Comparison of ENCODE assay signal across 16 cellular contexts in genomic region chr2:797556-797955, GRCh38.
DNase-seq lines count a peak whose midpoint lies in the region; ATAC-seq, FAIRE-seq and TF ChIP-seq lines count a peak whose summit lies in the region.
"Had no signal": no experiment of that assay in that cellular context is flagged by ENCODE, and none has a peak within 500 bp of the region (broad histone marks: within the 10 kb centered on the region; RNA-seq: fewer than 3 reads in every experiment).

No MANE protein-coding gene starts in this region.

- no peak for ATAC-seq in HG02763 (IDR thresholded peaks at IDR 0.05; ENCODE audit: unreplicated experiment)

- H3K4me1 ChIP-seq in H9 (ENCODE audit: insufficient read depth, low read length) (no peaks in the 10 kb centered on the region), H1 (replicated peaks in 1 of 4; ENCODE audit: control insufficient read depth in 3 of 4, insufficient read depth in 4 of 4, low read length in 3 of 4) (peaks cover 0 to 3% (median 0%) of the 10 kb centered on the region in 4 experiments; a peak in 1 of 7 replicates), neural progenitor cell (no peaks in the 10 kb centered on the region)
- H3K4me1 ChIP-seq: BLaER1 had no signal

- H2AK5ac ChIP-seq in H9 (ENCODE audit: insufficient read length, low read length) (no peak overlapping the region), H1 (ENCODE audit: low read depth, low read length) (no peak overlapping the region)

- no peaks in the 10 kb centered on the region for H3K79me2 ChIP-seq in H9 (ENCODE audit: insufficient read depth, low read length)
- H3K79me2 ChIP-seq in H1 (ENCODE audit: control insufficient read depth in 1 of 2, insufficient read depth in 2 of 2, low read length in 2 of 2) = no peaks in the 10 kb centered on the region
- no peaks in the 10 kb centered on the region for H3K79me2 ChIP-seq in neural progenitor cell (ENCODE audit: low read depth)

- H2BK120ac ChIP-seq in H9 (ENCODE audit: low read depth, low read length, poor library complexity, severe bottlenecking) (no peak overlapping the region), H1 (replicated peaks; ENCODE audit: low read depth, low read length) (no peak overlapping the region)

- H3K4ac ChIP-seq in H9 (ENCODE audit: low read depth, low read length) = no peak overlapping the region
- H3K4ac ChIP-seq in H1 (replicated peaks; ENCODE audit: insufficient read length, low read depth, low read length) = no peak overlapping the region

- no peak for TF ChIP-seq RAD21 in H1 (IDR thresholded peaks at IDR 0.05 in 1 of 2, conservative IDR thresholded peaks at IDR 0.05 in 1 of 2; ENCODE audit: low read depth in 2 of 2, low read length in 2 of 2)

- no peak overlapping the region for H3K27ac ChIP-seq in H9 (ENCODE audit: insufficient read length, low read depth, low read length)
- no peak overlapping the region for H3K27ac ChIP-seq in H1 (ENCODE audit: low read depth, low read length)
- H3K27ac ChIP-seq in neural progenitor cell = no peak overlapping the region
- H3K27ac ChIP-seq: 22Rv1, BLaER1 had no signal

- H3K18ac ChIP-seq in H9 (ENCODE audit: insufficient read length, low read depth, low read length) (no peak overlapping the region), H1 (ENCODE audit: extremely low read depth, low read length) (0 out of 2 replicates have a peak overlapping the region, but pooled peaks have one; percentile 63)

- H2BK12ac ChIP-seq in H9 (ENCODE audit: insufficient read length, low read depth, low read length) = no peak overlapping the region
- H2BK12ac ChIP-seq in H1 (ENCODE audit: low read depth, low read length) = no peak overlapping the region

- POLR2A ChIA-PET in H1 (lab: Charles Lee; ENCODE audit: partially characterized antibody) = no interaction called here

- H3K27me3 ChIP-seq in H9 (ENCODE audit: insufficient read depth, low read length) (no peaks in the 10 kb centered on the region), H1 (replicated peaks in 1 of 4; ENCODE audit: control insufficient read depth in 3 of 4, extremely low read depth in 1 of 4, insufficient read depth in 3 of 4, low read length in 3 of 4) (no peaks in the 10 kb centered on the region), neural progenitor cell (no peaks in the 10 kb centered on the region)
- H3K27me3 ChIP-seq: BLaER1 had no signal

- H2BK15ac ChIP-seq in H9 (ENCODE audit: low read depth, low read length) (no peak overlapping the region), H1 (ENCODE audit: low read length) (0 out of 2 replicates have a peak overlapping the region, but pooled peaks have one; percentile 46)

- H3K79me1 ChIP-seq in H9 (ENCODE audit: insufficient read depth, low read depth, low read length, poor library complexity, severe bottlenecking) (no peaks in the 10 kb centered on the region), H1 (ENCODE audit: low read depth, low read length) (no peaks in the 10 kb centered on the region)

- H2BK5ac ChIP-seq in H9 (ENCODE audit: insufficient read length, low read length) = no peak overlapping the region
- 0 out of 2 replicates have a peak overlapping the region, but pooled peaks have one; percentile 1 for H2BK5ac ChIP-seq in H1 (ENCODE audit: low read depth, low read length)

- H2AFZ ChIP-seq in H9 (ENCODE audit: low read length) = no peak overlapping the region
- H2AFZ ChIP-seq in H1 (ENCODE audit: low read length) = peak overlapping the region; percentile 63; the same call in 1 of the 2 replicates
- no peak overlapping the region for H2AFZ ChIP-seq in neural progenitor cell (replicated peaks)

- no peak overlapping the region for H4K8ac ChIP-seq in H9 (replicated peaks; ENCODE audit: insufficient read length, low read depth, low read length)
- no peak overlapping the region for H4K8ac ChIP-seq in H1 (ENCODE audit: extremely low read depth, insufficient read depth, low read length)

- H3K27me3 Mint-ChIP-seq in activated CD4-positive, alpha-beta T cell treated with anti-CD3 and anti-CD28 coated beads, Interleukin-2, amount 10 ng/mL, durations not matched to agents 24 days and 14 days = no peaks in the 10 kb centered on the region
- H3K27me3 Mint-ChIP-seq in H9 (ENCODE audit: low read depth) (peaks cover 3% of the 10 kb centered on the region; the same call in 1 of the 2 replicates), neural progenitor cell (ENCODE audit: insufficient read depth, low read depth) (peaks cover 5% of the 10 kb centered on the region)

- H3K36me3 ChIP-seq in H1 (ENCODE audit: control insufficient read depth in 2 of 4, insufficient read depth in 4 of 4, low read length in 3 of 4) (no peaks in the 10 kb centered on the region), neural progenitor cell (no peaks in the 10 kb centered on the region)
- H3K36me3 ChIP-seq: BLaER1 had no signal

- TF ChIP-seq POLR2A in H1 (IDR thresholded peaks at IDR 0.05; ENCODE audit: control extremely low read depth in 1 of 2, low read depth in 2 of 2, low read length in 2 of 2) = no peak

- H4K5ac ChIP-seq in H9 (ENCODE audit: insufficient read length, low read depth, low read length) (no peak overlapping the region), H1 (ENCODE audit: insufficient read length, low read depth, low read length) (no peak overlapping the region)

- H3K4me3 Mint-ChIP-seq in activated CD4-positive, alpha-beta T cell treated with anti-CD3 and anti-CD28 coated beads, Interleukin-2, amount 10 ng/mL, durations not matched to agents 24 days and 14 days = no peak overlapping the region
- H3K4me3 Mint-ChIP-seq in H9 (no peak overlapping the region), neural progenitor cell (no peak overlapping the region)
- H3K4me3 Mint-ChIP-seq: CD8-positive, alpha-beta memory T cell had no signal

- CTCF ChIA-PET in H1 (lab: Charles Lee; ENCODE audit: partially characterized antibody) = interaction anchor here (1.1 kb wide), 1 partner anchor 82 kb away, joined by 5 read pairs; no protein-coding TSS in a partner anchor

- no peak for FAIRE-seq in H1 (lab: Jason Lieb, UNC)
- FAIRE-seq: H54 had no signal

- H3K9me3 Mint-ChIP-seq in activated CD4-positive, alpha-beta T cell treated with anti-CD3 and anti-CD28 coated beads, Interleukin-2, amount 10 ng/mL, durations not matched to agents 24 days and 14 days = no peaks in the 10 kb centered on the region
- H3K9me3 Mint-ChIP-seq in H9 (no peaks in the 10 kb centered on the region), neural progenitor cell (no peaks in the 10 kb centered on the region)
- H3K9me3 Mint-ChIP-seq: CD8-positive, alpha-beta memory T cell had no signal

- no peaks in the 10 kb centered on the region for H3F3A ChIP-seq in neural progenitor cell (ENCODE audit: low read depth)

- H3K36me3 Mint-ChIP-seq in activated CD4-positive, alpha-beta T cell treated with anti-CD3 and anti-CD28 coated beads, Interleukin-2, amount 10 ng/mL, durations not matched to agents 24 days and 14 days (ENCODE audit: low read depth) = no peaks in the 10 kb centered on the region
- H3K36me3 Mint-ChIP-seq in H9 (ENCODE audit: insufficient read depth in 1 of 3, low read depth in 3 of 3) = no peaks in the 10 kb centered on the region
- no peaks in the 10 kb centered on the region for H3K36me3 Mint-ChIP-seq in neural progenitor cell
- H3K36me3 Mint-ChIP-seq: CD8-positive, alpha-beta memory T cell had no signal

- H3K9me3 ChIP-seq in H9 (ENCODE audit: control insufficient read depth, low read depth, low read length) = no peaks in the 10 kb centered on the region
- peaks cover 0 to 2% of the 10 kb centered on the region in 2 experiments; a peak in 1 of 4 replicates for H3K9me3 ChIP-seq in H1 (ENCODE audit: insufficient read depth in 2 of 2, low read depth in 1 of 2, low read length in 1 of 2)
- H3K9me3 ChIP-seq in neural progenitor cell (ENCODE audit: low read depth) = no peaks in the 10 kb centered on the region
- H3K9me3 ChIP-seq: BLaER1 had no signal

- H3K27ac Mint-ChIP-seq in activated CD4-positive, alpha-beta T cell treated with anti-CD3 and anti-CD28 coated beads, Interleukin-2, amount 10 ng/mL, durations not matched to agents 24 days and 14 days = no peak overlapping the region
- no peak overlapping the region for H3K27ac Mint-ChIP-seq in H9
- H3K27ac Mint-ChIP-seq in neural progenitor cell = peak overlapping the region; percentile 33
- H3K27ac Mint-ChIP-seq: CD8-positive, alpha-beta memory T cell had no signal

- peak; percentile 42 for DNase-seq in activated CD4-positive, alpha-beta T cell treated with anti-CD3 and anti-CD28 coated beads, Interleukin-2, amount 10 ng/mL, durations not matched to agents 24 days and 14 days
- no peak for DNase-seq in activated CD4-positive, alpha-beta T cell treated with anti-CD3 and anti-CD28 coated beads, Interleukin-2, amount 50 U/mL, for 4 hours
- peak; percentile 29 for DNase-seq in H9
- no peak for DNase-seq in H1 (ENCODE audit: low read depth in 1 of 2, low spot score in 2 of 2)
- no peak for DNase-seq in neural progenitor cell (ENCODE audit: low spot score)
- no peak for DNase-seq in NCI-H748 (lab: John Stamatoyannopoulos, UW; ENCODE audit: unreplicated experiment)
- DNase-seq in activated gamma-delta T cell treated with Interleukin-2 at 50 U/mL for 16 hours = no peak
- DNase-seq: AML-193; Caco-2; CD8-positive, alpha-beta memory T cell; DND-41; GF-D8 had no signal

- no peaks in the 10 kb centered on the region for H4K20me1 ChIP-seq in H9 (ENCODE audit: control insufficient read depth, insufficient read depth, insufficient read length)
- no peaks in the 10 kb centered on the region for H4K20me1 ChIP-seq in H1 (replicated peaks in 1 of 2; ENCODE audit: control insufficient read depth in 1 of 2, insufficient read depth in 2 of 2, low read length in 2 of 2)
- no peaks in the 10 kb centered on the region for H4K20me1 ChIP-seq in neural progenitor cell (ENCODE audit: low read depth)
- H4K20me1 ChIP-seq: BLaER1 had no signal

- H3K4me1 Mint-ChIP-seq in activated CD4-positive, alpha-beta T cell treated with anti-CD3 and anti-CD28 coated beads, Interleukin-2, amount 10 ng/mL, durations not matched to agents 24 days and 14 days = no peaks in the 10 kb centered on the region
- H3K4me1 Mint-ChIP-seq in H9 = peaks cover 9 to 11% of the 10 kb centered on the region in 2 experiments
- H3K4me1 Mint-ChIP-seq in neural progenitor cell = peaks cover 5% of the 10 kb centered on the region
- H3K4me1 Mint-ChIP-seq: CD8-positive, alpha-beta memory T cell had no signal

- H3K23me2 ChIP-seq in H9 (ENCODE audit: insufficient read length, low read depth, low read length, poor library complexity, severe bottlenecking) (no peaks in the 10 kb centered on the region), H1 (ENCODE audit: low read depth, low read length) (no peaks in the 10 kb centered on the region)

- no peak for TF ChIP-seq EP300 in H1 (IDR thresholded peaks at IDR 0.05; ENCODE audit: borderline replicate concordance in 1 of 2, low read depth in 2 of 2, low read length in 2 of 2)

- H3K4me2 ChIP-seq in H9 (ENCODE audit: insufficient read depth, insufficient read length, low read length) (no peak overlapping the region), H1 (ENCODE audit: insufficient read depth in 1 of 2, low read depth in 2 of 2, low read length in 2 of 2) (no peak overlapping the region), neural progenitor cell (no peak overlapping the region)
- H3K4me2 ChIP-seq: BLaER1 had no signal

- WGBS in H9 (ENCODE audit: extremely low coverage, insufficient read length, low lambda C conversion rate) = no CpG with 5 or more reads among the region's 8 CpGs
- 90% methylated on average over 8 of the region's 8 CpGs; no CpG with 5 or more reads in 1 of the 2 experiments for WGBS in H1 (ENCODE audit: extremely low coverage in 1 of 2, insufficient coverage in 1 of 2, insufficient read length in 1 of 2, insufficient replicate concordance in 2 of 2, low coverage in 1 of 2, low lambda C conversion rate in 2 of 2, missing lambda C conversion rate in 1 of 2), 2 experiments

- H3K23ac ChIP-seq in H9 (ENCODE audit: insufficient read length, low read depth, low read length) = no peak overlapping the region
- H3K23ac ChIP-seq in H1 (ENCODE audit: insufficient read length) = no peak overlapping the region

- H3K9ac ChIP-seq in H9 (ENCODE audit: extremely low read depth, insufficient read length, low read length) = no peak overlapping the region
- no peak overlapping the region for H3K9ac ChIP-seq in H1 (replicated peaks in 1 of 4; ENCODE audit: extremely low read depth in 1 of 4, low read depth in 3 of 4, low read length in 3 of 4)
- no peak overlapping the region for H3K9ac ChIP-seq in neural progenitor cell
- H3K9ac ChIP-seq: BLaER1 had no signal

- no peak overlapping the region for H3K56ac ChIP-seq in H9 (ENCODE audit: insufficient read length, low read depth, low read length)
- H3K56ac ChIP-seq in H1 (replicated peaks; ENCODE audit: insufficient read length, low read depth, low read length) = no peak overlapping the region

- H3K14ac ChIP-seq in H9 (ENCODE audit: insufficient read depth, low read length) = no peak overlapping the region
- H3K14ac ChIP-seq in H1 (ENCODE audit: insufficient read length) = no peak overlapping the region

- no peak overlapping the region for H3T11ph ChIP-seq in H9 (ENCODE audit: low read length)

- no peak for TF ChIP-seq CTCF in H9 (conservative IDR thresholded peaks at IDR 0.05)
- no peak for TF ChIP-seq CTCF in H1 (IDR thresholded peaks at IDR 0.05; ENCODE audit: control extremely low read depth in 1 of 3, insufficient read depth in 1 of 3, low read depth in 1 of 3, low read length in 3 of 3)
- TF ChIP-seq CTCF in neural progenitor cell (IDR thresholded peaks at IDR 0.05) = no peak

- intact Hi-C loops in activated CD4-positive, alpha-beta T cell treated with anti-CD3 and anti-CD28 coated beads, Interleukin-2, amount 10 ng/mL, durations not matched to agents 24 days and 14 days (cut with micrococcal nuclease) = no loop called here

- H3K4me3 ChIP-seq in H1 (ENCODE audit: extremely low read depth in 1 of 4, insufficient read depth in 2 of 4, low read depth in 3 of 4, low read length in 4 of 4) = no peak overlapping the region
- no peak overlapping the region for H3K4me3 ChIP-seq in neural progenitor cell
- H3K4me3 ChIP-seq: BLaER1 had no signal

- H2BK20ac ChIP-seq in H9 (ENCODE audit: low read depth, low read length, poor library complexity, severe bottlenecking) (no peak overlapping the region), H1 (ENCODE audit: low read length) (no peak overlapping the region)

- H4K91ac ChIP-seq in H9 (ENCODE audit: insufficient read length, low read depth, low read length) (no peak overlapping the region), H1 (replicated peaks; ENCODE audit: insufficient read length, low read length) (no peak overlapping the region)

Comparison
In these comparisons a context has a peak if more than half of its experiments do, and no peak if none do; other contexts are left out.
1. DNase-seq: peak in activated CD4-positive, alpha-beta T cell treated with anti-CD3 and anti-CD28 coated beads, Interleukin-2, amount 10 ng/mL, durations not matched to agents 24 days and 14 days (single experiment) and H9 (single experiment); none in activated CD4-positive, alpha-beta T cell treated with anti-CD3 and anti-CD28 coated beads, Interleukin-2, amount 50 U/mL, for 4 hours (0 of 2), H1 (0 of 2), neural progenitor cell (single experiment), NCI-H748 (single experiment) and activated gamma-delta T cell treated with Interleukin-2 at 50 U/mL for 16 hours (single experiment).